ENCODE assay signal across 1 cellular context in the genomic region with DNA sequence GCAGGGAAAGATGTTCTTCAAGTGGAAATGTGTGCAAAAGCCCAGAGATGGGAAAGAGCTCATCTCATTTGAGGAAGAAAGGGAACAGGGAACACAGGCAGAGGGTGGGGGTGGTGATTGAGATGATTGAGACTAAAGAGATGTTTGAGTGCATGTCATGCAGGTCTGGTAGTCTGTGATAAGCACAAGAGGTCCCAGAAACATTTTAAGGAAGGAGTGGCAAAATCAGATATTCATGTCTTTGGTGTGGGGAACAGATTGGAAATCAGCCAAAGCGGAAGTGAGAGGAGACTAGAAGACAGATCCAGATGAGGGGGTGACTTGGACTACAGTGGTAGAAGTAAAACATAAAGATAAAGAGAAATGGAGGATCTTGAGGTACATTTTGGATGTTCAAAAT.
TF ChIP-seq lines count a peak whose summit lies in the region.

No MANE protein-coding gene starts in this region.

TF ChIP-seq in K562, 482 proteins besides CTCF, POLR2A, EP300 and RAD21 (continued from another document and continues in another):
- TF ChIP-seq MEIS2 (IDR thresholded peaks at IDR 0.05; ENCODE audit: partially characterized antibody) (peak; percentile 67), FUS (optimal IDR thresholded peaks at IDR 0.05; ENCODE audit: low read depth, low read length) (no peak), ZNF124 (CRISPR knock-in tag; IDR thresholded peaks at IDR 0.05) (no peak), DACH1 (IDR thresholded peaks at IDR 0.05; ENCODE audit: partially characterized antibody) (no peak), XRCC3 (IDR thresholded peaks at IDR 0.05) (no peak), SAFB2 (IDR thresholded peaks at IDR 0.05; ENCODE audit: borderline replicate concordance, low read depth, low read length, severe bottlenecking) (no peak), TRIM24 (IDR thresholded peaks at IDR 0.05) (no peak; a peak in 1 of 4 replicates), CXXC5 (CRISPR knock-in tag; IDR thresholded peaks at IDR 0.05) (peak; percentile 14; the same call in 1 of the 2 replicates), HIVEP1 (CRISPR knock-in tag; IDR thresholded peaks at IDR 0.05) (no peak), ZNF444 (CRISPR knock-in tag; IDR thresholded peaks at IDR 0.05) (no peak), CBX3 (IDR thresholded peaks at IDR 0.05; ENCODE audit: borderline replicate concordance in 1 of 2, low read length in 2 of 2) (no peak), EZH2 (IDR thresholded peaks at IDR 0.05; ENCODE audit: borderline replicate concordance, low read depth, low read length) (no peak), MAZ (CRISPR knock-in tag; conservative IDR thresholded peaks at IDR 0.05 in 1 of 2, IDR thresholded peaks at IDR 0.05 in 1 of 2) (peak in 1 of 2 experiments; percentile 61; a peak in 2 of 4 replicates), RNF2 (IDR thresholded peaks at IDR 0.05) (no peak), GTF2E2 (tag; IDR thresholded peaks at IDR 0.05) (no peak), ARID1B (IDR thresholded peaks at IDR 0.05) (peak; percentile 89), SMAD3 (CRISPR knock-in tag; conservative IDR thresholded peaks at IDR 0.05) (0 out of 2 replicates have a peak, but pooled peaks have one; percentile 28), BACH1 (tag; IDR thresholded peaks at IDR 0.05) (no peak), GATAD2B (IDR thresholded peaks at IDR 0.05; ENCODE audit: borderline replicate concordance) (no peak), LCOR (CRISPR knock-in tag; IDR thresholded peaks at IDR 0.05) (peak; percentile 65; the same call in 1 of the 2 replicates), HMG20B (CRISPR knock-in tag; IDR thresholded peaks at IDR 0.05) (no peak), FOXA3 (CRISPR knock-in tag; conservative IDR thresholded peaks at IDR 0.05 in 1 of 2, IDR thresholded peaks at IDR 0.05 in 1 of 2) (no peak), ERF (CRISPR knock-in tag; IDR thresholded peaks at IDR 0.05) (no peak), CBFA2T2 (conservative IDR thresholded peaks at IDR 0.05) (peak; percentile 65), SUPT5H (IDR thresholded peaks at IDR 0.05) (no peak)
- TF ChIP-seq, protein P1, sequence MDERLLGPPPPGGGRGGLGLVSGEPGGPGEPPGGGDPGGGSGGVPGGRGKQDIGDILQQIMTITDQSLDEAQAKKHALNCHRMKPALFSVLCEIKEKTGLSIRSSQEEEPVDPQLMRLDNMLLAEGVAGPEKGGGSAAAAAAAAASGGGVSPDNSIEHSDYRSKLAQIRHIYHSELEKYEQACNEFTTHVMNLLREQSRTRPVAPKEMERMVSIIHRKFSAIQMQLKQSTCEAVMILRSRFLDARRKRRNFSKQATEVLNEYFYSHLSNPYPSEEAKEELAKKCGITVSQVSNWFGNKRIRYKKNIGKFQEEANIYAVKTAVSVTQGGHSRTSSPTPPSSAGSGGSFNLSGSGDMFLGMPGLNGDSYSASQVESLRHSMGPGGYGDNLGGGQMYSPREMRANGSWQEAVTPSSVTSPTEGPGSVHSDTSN (CRISPR knock-in tag; IDR thresholded peaks at IDR 0.05; ENCODE audit: low read depth) = no peak
- TF ChIP-seq, protein P1 (tag; conservative IDR thresholded peaks at IDR 0.05; ENCODE audit: low read depth) = no peak
- TF ChIP-seq, protein P2, sequence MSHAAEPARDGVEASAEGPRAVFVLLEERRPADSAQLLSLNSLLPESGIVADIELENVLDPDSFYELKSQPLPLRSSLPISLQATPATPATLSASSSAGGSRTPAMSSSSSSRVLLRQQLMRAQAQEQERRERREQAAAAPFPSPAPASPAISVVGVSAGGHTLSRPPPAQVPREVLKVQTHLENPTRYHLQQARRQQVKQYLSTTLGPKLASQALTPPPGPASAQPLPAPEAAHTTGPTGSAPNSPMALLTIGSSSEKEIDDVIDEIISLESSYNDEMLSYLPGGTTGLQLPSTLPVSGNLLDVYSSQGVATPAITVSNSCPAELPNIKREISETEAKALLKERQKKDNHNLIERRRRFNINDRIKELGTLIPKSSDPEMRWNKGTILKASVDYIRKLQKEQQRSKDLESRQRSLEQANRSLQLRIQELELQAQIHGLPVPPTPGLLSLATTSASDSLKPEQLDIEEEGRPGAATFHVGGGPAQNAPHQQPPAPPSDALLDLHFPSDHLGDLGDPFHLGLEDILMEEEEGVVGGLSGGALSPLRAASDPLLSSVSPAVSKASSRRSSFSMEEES (CRISPR knock-in tag; IDR thresholded peaks at IDR 0.05) = no peak
- TF ChIP-seq, protein P3, sequence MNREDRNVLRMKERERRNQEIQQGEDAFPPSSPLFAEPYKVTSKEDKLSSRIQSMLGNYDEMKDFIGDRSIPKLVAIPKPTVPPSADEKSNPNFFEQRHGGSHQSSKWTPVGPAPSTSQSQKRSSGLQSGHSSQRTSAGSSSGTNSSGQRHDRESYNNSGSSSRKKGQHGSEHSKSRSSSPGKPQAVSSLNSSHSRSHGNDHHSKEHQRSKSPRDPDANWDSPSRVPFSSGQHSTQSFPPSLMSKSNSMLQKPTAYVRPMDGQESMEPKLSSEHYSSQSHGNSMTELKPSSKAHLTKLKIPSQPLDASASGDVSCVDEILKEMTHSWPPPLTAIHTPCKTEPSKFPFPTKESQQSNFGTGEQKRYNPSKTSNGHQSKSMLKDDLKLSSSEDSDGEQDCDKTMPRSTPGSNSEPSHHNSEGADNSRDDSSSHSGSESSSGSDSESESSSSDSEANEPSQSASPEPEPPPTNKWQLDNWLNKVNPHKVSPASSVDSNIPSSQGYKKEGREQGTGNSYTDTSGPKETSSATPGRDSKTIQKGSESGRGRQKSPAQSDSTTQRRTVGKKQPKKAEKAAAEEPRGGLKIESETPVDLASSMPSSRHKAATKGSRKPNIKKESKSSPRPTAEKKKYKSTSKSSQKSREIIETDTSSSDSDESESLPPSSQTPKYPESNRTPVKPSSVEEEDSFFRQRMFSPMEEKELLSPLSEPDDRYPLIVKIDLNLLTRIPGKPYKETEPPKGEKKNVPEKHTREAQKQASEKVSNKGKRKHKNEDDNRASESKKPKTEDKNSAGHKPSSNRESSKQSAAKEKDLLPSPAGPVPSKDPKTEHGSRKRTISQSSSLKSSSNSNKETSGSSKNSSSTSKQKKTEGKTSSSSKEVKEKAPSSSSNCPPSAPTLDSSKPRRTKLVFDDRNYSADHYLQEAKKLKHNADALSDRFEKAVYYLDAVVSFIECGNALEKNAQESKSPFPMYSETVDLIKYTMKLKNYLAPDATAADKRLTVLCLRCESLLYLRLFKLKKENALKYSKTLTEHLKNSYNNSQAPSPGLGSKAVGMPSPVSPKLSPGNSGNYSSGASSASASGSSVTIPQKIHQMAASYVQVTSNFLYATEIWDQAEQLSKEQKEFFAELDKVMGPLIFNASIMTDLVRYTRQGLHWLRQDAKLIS (CRISPR knock-in tag; IDR thresholded peaks at IDR 0.05) = no peak
- TF ChIP-seq, protein P4, sequence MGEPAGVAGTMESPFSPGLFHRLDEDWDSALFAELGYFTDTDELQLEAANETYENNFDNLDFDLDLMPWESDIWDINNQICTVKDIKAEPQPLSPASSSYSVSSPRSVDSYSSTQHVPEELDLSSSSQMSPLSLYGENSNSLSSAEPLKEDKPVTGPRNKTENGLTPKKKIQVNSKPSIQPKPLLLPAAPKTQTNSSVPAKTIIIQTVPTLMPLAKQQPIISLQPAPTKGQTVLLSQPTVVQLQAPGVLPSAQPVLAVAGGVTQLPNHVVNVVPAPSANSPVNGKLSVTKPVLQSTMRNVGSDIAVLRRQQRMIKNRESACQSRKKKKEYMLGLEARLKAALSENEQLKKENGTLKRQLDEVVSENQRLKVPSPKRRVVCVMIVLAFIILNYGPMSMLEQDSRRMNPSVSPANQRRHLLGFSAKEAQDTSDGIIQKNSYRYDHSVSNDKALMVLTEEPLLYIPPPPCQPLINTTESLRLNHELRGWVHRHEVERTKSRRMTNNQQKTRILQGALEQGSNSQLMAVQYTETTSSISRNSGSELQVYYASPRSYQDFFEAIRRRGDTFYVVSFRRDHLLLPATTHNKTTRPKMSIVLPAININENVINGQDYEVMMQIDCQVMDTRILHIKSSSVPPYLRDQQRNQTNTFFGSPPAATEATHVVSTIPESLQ (CRISPR knock-in tag; IDR thresholded peaks at IDR 0.05) = no peak
- TF ChIP-seq, protein P5, sequence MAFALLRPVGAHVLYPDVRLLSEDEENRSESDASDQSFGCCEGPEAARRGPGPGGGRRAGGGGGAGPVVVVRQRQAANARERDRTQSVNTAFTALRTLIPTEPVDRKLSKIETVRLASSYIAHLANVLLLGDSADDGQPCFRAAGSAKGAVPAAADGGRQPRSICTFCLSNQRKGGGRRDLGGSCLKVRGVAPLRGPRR (CRISPR knock-in tag; IDR thresholded peaks at IDR 0.05) = no peak
- TF ChIP-seq, protein P6, sequence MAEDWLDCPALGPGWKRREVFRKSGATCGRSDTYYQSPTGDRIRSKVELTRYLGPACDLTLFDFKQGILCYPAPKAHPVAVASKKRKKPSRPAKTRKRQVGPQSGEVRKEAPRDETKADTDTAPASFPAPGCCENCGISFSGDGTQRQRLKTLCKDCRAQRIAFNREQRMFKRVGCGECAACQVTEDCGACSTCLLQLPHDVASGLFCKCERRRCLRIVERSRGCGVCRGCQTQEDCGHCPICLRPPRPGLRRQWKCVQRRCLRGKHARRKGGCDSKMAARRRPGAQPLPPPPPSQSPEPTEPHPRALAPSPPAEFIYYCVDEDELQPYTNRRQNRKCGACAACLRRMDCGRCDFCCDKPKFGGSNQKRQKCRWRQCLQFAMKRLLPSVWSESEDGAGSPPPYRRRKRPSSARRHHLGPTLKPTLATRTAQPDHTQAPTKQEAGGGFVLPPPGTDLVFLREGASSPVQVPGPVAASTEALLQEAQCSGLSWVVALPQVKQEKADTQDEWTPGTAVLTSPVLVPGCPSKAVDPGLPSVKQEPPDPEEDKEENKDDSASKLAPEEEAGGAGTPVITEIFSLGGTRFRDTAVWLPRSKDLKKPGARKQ (CRISPR knock-in tag; IDR thresholded peaks at IDR 0.05) = no peak
- TF ChIP-seq, protein P7, sequence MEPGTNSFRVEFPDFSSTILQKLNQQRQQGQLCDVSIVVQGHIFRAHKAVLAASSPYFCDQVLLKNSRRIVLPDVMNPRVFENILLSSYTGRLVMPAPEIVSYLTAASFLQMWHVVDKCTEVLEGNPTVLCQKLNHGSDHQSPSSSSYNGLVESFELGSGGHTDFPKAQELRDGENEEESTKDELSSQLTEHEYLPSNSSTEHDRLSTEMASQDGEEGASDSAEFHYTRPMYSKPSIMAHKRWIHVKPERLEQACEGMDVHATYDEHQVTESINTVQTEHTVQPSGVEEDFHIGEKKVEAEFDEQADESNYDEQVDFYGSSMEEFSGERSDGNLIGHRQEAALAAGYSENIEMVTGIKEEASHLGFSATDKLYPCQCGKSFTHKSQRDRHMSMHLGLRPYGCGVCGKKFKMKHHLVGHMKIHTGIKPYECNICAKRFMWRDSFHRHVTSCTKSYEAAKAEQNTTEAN (CRISPR knock-in tag; IDR thresholded peaks at IDR 0.05) = no peak
- TF ChIP-seq, protein P8, sequence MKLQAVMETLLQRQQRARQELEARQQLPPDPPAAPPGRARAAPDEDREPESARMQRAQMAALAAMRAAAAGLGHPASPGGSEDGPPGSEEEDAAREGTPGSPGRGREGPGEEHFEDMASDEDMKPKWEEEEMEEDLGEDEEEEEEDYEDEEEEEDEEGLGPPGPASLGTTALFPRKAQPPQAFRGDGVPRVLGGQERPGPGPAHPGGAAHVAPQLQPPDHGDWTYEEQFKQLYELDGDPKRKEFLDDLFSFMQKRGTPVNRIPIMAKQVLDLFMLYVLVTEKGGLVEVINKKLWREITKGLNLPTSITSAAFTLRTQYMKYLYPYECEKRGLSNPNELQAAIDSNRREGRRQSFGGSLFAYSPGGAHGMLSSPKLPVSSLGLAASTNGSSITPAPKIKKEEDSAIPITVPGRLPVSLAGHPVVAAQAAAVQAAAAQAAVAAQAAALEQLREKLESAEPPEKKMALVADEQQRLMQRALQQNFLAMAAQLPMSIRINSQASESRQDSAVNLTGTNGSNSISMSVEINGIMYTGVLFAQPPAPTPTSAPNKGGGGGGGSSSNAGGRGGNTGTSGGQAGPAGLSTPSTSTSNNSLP (IDR thresholded peaks at IDR 0.05; ENCODE audit: borderline replicate concordance, low read depth, low read length) = no peak
- TF ChIP-seq, protein P9, sequence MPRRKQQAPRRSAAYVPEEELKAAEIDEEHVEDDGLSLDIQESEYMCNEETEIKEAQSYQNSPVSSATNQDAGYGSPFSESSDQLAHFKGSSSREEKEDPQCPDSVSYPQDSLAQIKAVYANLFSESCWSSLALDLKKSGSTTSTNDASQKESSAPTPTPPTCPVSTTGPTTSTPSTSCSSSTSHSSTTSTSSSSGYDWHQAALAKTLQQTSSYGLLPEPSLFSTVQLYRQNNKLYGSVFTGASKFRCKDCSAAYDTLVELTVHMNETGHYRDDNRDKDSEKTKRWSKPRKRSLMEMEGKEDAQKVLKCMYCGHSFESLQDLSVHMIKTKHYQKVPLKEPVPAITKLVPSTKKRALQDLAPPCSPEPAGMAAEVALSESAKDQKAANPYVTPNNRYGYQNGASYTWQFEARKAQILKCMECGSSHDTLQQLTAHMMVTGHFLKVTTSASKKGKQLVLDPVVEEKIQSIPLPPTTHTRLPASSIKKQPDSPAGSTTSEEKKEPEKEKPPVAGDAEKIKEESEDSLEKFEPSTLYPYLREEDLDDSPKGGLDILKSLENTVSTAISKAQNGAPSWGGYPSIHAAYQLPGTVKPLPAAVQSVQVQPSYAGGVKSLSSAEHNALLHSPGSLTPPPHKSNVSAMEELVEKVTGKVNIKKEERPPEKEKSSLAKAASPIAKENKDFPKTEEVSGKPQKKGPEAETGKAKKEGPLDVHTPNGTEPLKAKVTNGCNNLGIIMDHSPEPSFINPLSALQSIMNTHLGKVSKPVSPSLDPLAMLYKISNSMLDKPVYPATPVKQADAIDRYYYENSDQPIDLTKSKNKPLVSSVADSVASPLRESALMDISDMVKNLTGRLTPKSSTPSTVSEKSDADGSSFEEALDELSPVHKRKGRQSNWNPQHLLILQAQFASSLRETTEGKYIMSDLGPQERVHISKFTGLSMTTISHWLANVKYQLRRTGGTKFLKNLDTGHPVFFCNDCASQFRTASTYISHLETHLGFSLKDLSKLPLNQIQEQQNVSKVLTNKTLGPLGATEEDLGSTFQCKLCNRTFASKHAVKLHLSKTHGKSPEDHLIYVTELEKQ (CRISPR knock-in tag; IDR thresholded peaks at IDR 0.05) = no peak
- TF ChIP-seq, protein P10, sequence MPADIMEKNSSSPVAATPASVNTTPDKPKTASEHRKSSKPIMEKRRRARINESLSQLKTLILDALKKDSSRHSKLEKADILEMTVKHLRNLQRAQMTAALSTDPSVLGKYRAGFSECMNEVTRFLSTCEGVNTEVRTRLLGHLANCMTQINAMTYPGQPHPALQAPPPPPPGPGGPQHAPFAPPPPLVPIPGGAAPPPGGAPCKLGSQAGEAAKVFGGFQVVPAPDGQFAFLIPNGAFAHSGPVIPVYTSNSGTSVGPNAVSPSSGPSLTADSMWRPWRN (IDR thresholded peaks at IDR 0.05; ENCODE audit: low read depth) = no peak
